Comparison of ENCODE assay signal across 11 cellular contexts in genomic region chr6:72787521-72788031, GRCh38.
A peak's percentile ranks its signal among the peaks of the same experiment; 100 is the strongest.
DNase-seq lines count a peak whose midpoint lies in the region; ATAC-seq and TF ChIP-seq lines count a peak whose summit lies in the region.
"Had no signal": no experiment of that assay in that cellular context is flagged by ENCODE, and none has a peak within 500 bp of the region (broad histone marks: within the 10 kb centered on the region; RNA-seq: fewer than 3 reads in every experiment).

No MANE protein-coding gene starts in this region.

- intact Hi-C loops in psoas muscle (cut with DNase I): no loop called here

- peak; percentile 45 for DNase-seq in GM04504 (ENCODE audit: low read depth)
- peak; percentile 28 for DNase-seq in OCI-M1 (lab: John Stamatoyannopoulos, UW)
- peak; percentile 88 for DNase-seq in fibroblast of gingiva (ENCODE audit: low read depth)
- peak; percentile 18 to 55 for DNase-seq in psoas muscle
- DNase-seq in stimulated activated CD4-positive, alpha-beta T cell treated with anti-CD3 and anti-CD28 coated beads, Interleukin-2, amount 100 ng/mL, for 24 hours: no peak
- DNase-seq in NAMALWA (ENCODE audit: low spot score): no peak
- no peak for DNase-seq in cerebellar cortex (ENCODE audit: low spot score)
- DNase-seq in SHP77 treated with DMSO at 0.1 percent for 48 hours (lab: John Stamatoyannopoulos, UW): no peak
- DNase-seq: lower lobe of right lung, MM.1S had no signal

- H3K27ac ChIP-seq in psoas muscle: peak overlapping the region; percentile 54
- H3K27ac ChIP-seq: ascending aorta, lower lobe of right lung had no signal

- ATAC-seq in psoas muscle: peak; percentile 90 to 97 (median 96)

- H3K4me3 ChIP-seq in psoas muscle: no peak overlapping the region
- H3K4me3 ChIP-seq: ascending aorta, lower lobe of right lung had no signal

- no peaks in the 10 kb centered on the region for H3K27me3 ChIP-seq in psoas muscle (ENCODE audit: insufficient read depth in 3 of 3, low read length in 2 of 3)
- H3K27me3 ChIP-seq: ascending aorta had no signal

- H3K9me3 ChIP-seq in psoas muscle: no peaks in the 10 kb centered on the region
- H3K9me3 ChIP-seq: ascending aorta, lower lobe of right lung had no signal

- H3K4me1 ChIP-seq in psoas muscle: peaks cover 22% of the 10 kb centered on the region

- no peaks in the 10 kb centered on the region for H3K36me3 ChIP-seq in psoas muscle (ENCODE audit: insufficient read depth in 1 of 2, low read depth in 1 of 2)
- H3K36me3 ChIP-seq: ascending aorta, lower lobe of right lung had no signal

- no peak for TF ChIP-seq CTCF in psoas muscle (IDR thresholded peaks at IDR 0.05)

- 21 to 38% (median 27%) methylated on average over 2 of the region's 2 CpGs for WGBS in psoas muscle, 3 donors

Comparison
In these comparisons a context has a peak if more than half of its experiments do, and no peak if none do; other contexts are left out.
1. DNase-seq: peak in GM04504 (single experiment), OCI-M1 (single experiment), fibroblast of gingiva (single experiment) and psoas muscle (2 of 2); none in stimulated activated CD4-positive, alpha-beta T cell treated with anti-CD3 and anti-CD28 coated beads, Interleukin-2, amount 100 ng/mL, for 24 hours (0 of 2), NAMALWA (single experiment), cerebellar cortex (single experiment) and SHP77 treated with DMSO at 0.1 percent for 48 hours (single experiment).